24 cellular contexts compared by ENCODE assay signal in the genomic region with DNA sequence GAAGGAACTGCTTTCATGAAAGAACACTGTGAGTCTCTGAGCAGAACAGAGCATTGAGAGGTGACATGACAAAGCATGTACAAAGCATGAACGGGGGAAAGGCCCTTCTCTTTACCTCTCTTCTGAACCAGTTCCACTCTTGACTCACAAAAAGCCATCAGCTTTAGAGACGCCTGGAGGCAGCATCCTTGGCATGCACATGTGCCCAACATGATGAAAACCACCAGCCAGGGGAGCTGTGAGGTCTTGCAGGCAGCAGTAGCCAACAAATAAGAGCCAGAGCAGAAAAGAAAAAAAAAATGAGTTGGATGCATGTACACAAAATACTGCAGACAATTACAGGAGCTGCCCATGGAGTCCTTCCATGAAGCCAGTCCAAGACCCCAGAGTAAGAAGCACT.
DNase-seq lines count a peak whose midpoint lies in the region; ATAC-seq, FAIRE-seq and TF ChIP-seq lines count a peak whose summit lies in the region.
"Had no signal": no experiment of that assay in that cellular context is flagged by ENCODE, and none has a peak within 500 bp of the region (broad histone marks: within the 10 kb centered on the region; RNA-seq: fewer than 3 reads in every experiment).

No MANE protein-coding gene starts in this region.

- DNase-seq in mammary epithelial cell: peak; percentile 3
- no peak for DNase-seq in breast epithelium (ENCODE audit: low spot score in 2 of 2)
- no peak for DNase-seq in bronchial epithelial cell (ENCODE audit: low read depth)
- peak; percentile 3 for DNase-seq in epithelial cell of esophagus (ENCODE audit: low read depth)
- DNase-seq in neuronal stem cell (ENCODE audit: low spot score): no peak
- DNase-seq in right lobe of liver: no peak
- DNase-seq in sciatic nerve (ENCODE audit: low spot score): no peak
- DNase-seq: Caco-2; CD4-positive, CD25-positive, alpha-beta regulatory T cell; CD8-positive, alpha-beta T cell; DMS153; DND-41; GDM1; GM23248; H7; HCEC 1CT had no signal

- intact Hi-C loops in mammary epithelial cell (cut with micrococcal nuclease) (no loop called here), breast epithelium (cut with DNase I; ENCODE audit: low total_unique reads) (no loop called here), right lobe of liver (cut with DNase I) (no loop called here), sciatic nerve (cut with DNase I) (no loop called here)

- no peaks in the 10 kb centered on the region for H3K79me1 ChIP-seq in neuronal stem cell (ENCODE audit: low read depth, low read length)

- H3K4me3 ChIP-seq in mammary epithelial cell (replicated peaks in 1 of 3; ENCODE audit: insufficient read depth in 1 of 3, low read depth in 2 of 3, low read length in 3 of 3) (no peak overlapping the region), breast epithelium (no peak overlapping the region), bronchial epithelial cell (ENCODE audit: low read depth, low read length) (no peak overlapping the region), epithelial cell of esophagus (ENCODE audit: low read length) (no peak overlapping the region), neuronal stem cell (ENCODE audit: low read length in 2 of 2) (no peak overlapping the region), right lobe of liver (no peak overlapping the region)
- H3K4me3 ChIP-seq: BLaER1, GM12878, GM23248 had no signal

- H3K9ac ChIP-seq in mammary epithelial cell (ENCODE audit: insufficient read depth, low read length): no peak overlapping the region
- no peak overlapping the region for H3K9ac ChIP-seq in neuronal stem cell (ENCODE audit: low read depth, low read length, poor library complexity)
- H3K9ac ChIP-seq: BLaER1, GM23248 had no signal

- no peak for TF ChIP-seq CTCF in mammary epithelial cell (conservative IDR thresholded peaks at IDR 0.05 in 1 of 2, IDR thresholded peaks at IDR 0.05 in 1 of 2; ENCODE audit: extremely low read depth in 1 of 2, insufficient read depth in 1 of 2, low read depth in 1 of 2, low read length in 2 of 2)
- no peak for TF ChIP-seq CTCF in breast epithelium (IDR thresholded peaks at IDR 0.05)
- TF ChIP-seq CTCF in bronchial epithelial cell (IDR thresholded peaks at IDR 0.05; ENCODE audit: insufficient read depth, low read length, severe bottlenecking): no peak
- TF ChIP-seq CTCF in epithelial cell of esophagus (IDR thresholded peaks at IDR 0.05; ENCODE audit: insufficient read depth, low read depth, low read length, missing control alignments): no peak
- TF ChIP-seq CTCF in right lobe of liver (IDR thresholded peaks at IDR 0.05): no peak

- ATAC-seq in right lobe of liver: no peak
- no peak for ATAC-seq in HG03457 (IDR thresholded peaks at IDR 0.05; ENCODE audit: unreplicated experiment)
- ATAC-seq in sciatic nerve: no peak
- ATAC-seq: CD8-positive, alpha-beta T cell; GM12878 had no signal

- no peaks in the 10 kb centered on the region for H3K36me3 ChIP-seq in mammary epithelial cell (ENCODE audit: insufficient read depth, low read length)
- no peaks in the 10 kb centered on the region for H3K36me3 ChIP-seq in breast epithelium
- H3K36me3 ChIP-seq in bronchial epithelial cell (ENCODE audit: control insufficient read depth, insufficient read depth, low read length): no peaks in the 10 kb centered on the region
- no peaks in the 10 kb centered on the region for H3K36me3 ChIP-seq in neuronal stem cell (replicated peaks in 1 of 2; ENCODE audit: control insufficient read depth in 2 of 2, insufficient read depth in 2 of 2, low read length in 2 of 2)
- no peaks in the 10 kb centered on the region for H3K36me3 ChIP-seq in right lobe of liver
- H3K36me3 ChIP-seq: BLaER1 had no signal

- no TSS peak for BruUV-seq in mammary epithelial cell (replicated peaks; lab: Mats Ljungman, UMichigan)

- H3K18ac ChIP-seq in neuronal stem cell (ENCODE audit: low read length): no peak overlapping the region

- CTCF ChIA-PET in mammary epithelial cell (lab: Charles Lee; ENCODE audit: low non-redundant PET): no interaction called here

- peak; percentile 36 for FAIRE-seq in bronchial epithelial cell (lab: Jason Lieb, UNC)
- FAIRE-seq: A204.1, GM12878, GM19239, H1 had no signal

- no peak overlapping the region for H2BK5ac ChIP-seq in neuronal stem cell (ENCODE audit: low read length)

- no peaks in the 10 kb centered on the region for H4K20me1 ChIP-seq in mammary epithelial cell (ENCODE audit: insufficient read depth, low read length)
- H4K20me1 ChIP-seq: BLaER1 had no signal

- no peaks in the 10 kb centered on the region for H3K79me2 ChIP-seq in mammary epithelial cell (ENCODE audit: insufficient read depth, low read length)

- TF ChIP-seq POLR2A in breast epithelium (IDR thresholded peaks at IDR 0.05): no peak
- TF ChIP-seq POLR2A in right lobe of liver (IDR thresholded peaks at IDR 0.05): no peak

- H3K9me3 ChIP-seq in mammary epithelial cell (replicated peaks; ENCODE audit: insufficient read depth, low read length) (no peaks in the 10 kb centered on the region), breast epithelium (no peaks in the 10 kb centered on the region), neuronal stem cell (replicated peaks in 1 of 2; ENCODE audit: control insufficient read depth in 2 of 2, insufficient read depth in 1 of 2, low read depth in 1 of 2, low read length in 2 of 2) (peaks cover 3 to 6% of the 10 kb centered on the region in 2 donors), right lobe of liver (no peaks in the 10 kb centered on the region)
- H3K9me3 ChIP-seq: Caco-2 had no signal

- H2AK5ac ChIP-seq in neuronal stem cell (ENCODE audit: low read depth, low read length): no peak overlapping the region

- H3K14ac ChIP-seq in neuronal stem cell (ENCODE audit: low read length): peak overlapping the region; percentile 42

- H3K23ac ChIP-seq in neuronal stem cell (ENCODE audit: low read depth, low read length, poor library complexity): no peak overlapping the region

- H4K91ac ChIP-seq in neuronal stem cell (ENCODE audit: low read depth, low read length, poor library complexity): no peak overlapping the region

- no peak overlapping the region for H2BK15ac ChIP-seq in neuronal stem cell (ENCODE audit: low read length)

- no peak overlapping the region for H2BK12ac ChIP-seq in neuronal stem cell (ENCODE audit: low read length)

- H4K8ac ChIP-seq in neuronal stem cell (ENCODE audit: low read depth, low read length): no peak overlapping the region

- dilution Hi-C loops in mammary epithelial cell (cut with HindIII; ENCODE audit: low sequenced_read_pairs): no loop called here

- H3K27ac ChIP-seq in mammary epithelial cell (ENCODE audit: insufficient read depth, low read depth, low read length) (no peak overlapping the region), breast epithelium (no peak overlapping the region), neuronal stem cell (replicated peaks; ENCODE audit: low read length) (no peak overlapping the region), right lobe of liver (no peak overlapping the region)
- H3K27ac ChIP-seq: 22Rv1, BLaER1, C4-2B, GM23248 had no signal

- no peaks in the 10 kb centered on the region for H3K27me3 ChIP-seq in mammary epithelial cell (ENCODE audit: insufficient read depth, low read length)
- no peaks in the 10 kb centered on the region for H3K27me3 ChIP-seq in breast epithelium
- no peaks in the 10 kb centered on the region for H3K27me3 ChIP-seq in bronchial epithelial cell (ENCODE audit: control insufficient read depth, insufficient read depth, low read length)
- no peaks in the 10 kb centered on the region for H3K27me3 ChIP-seq in neuronal stem cell (ENCODE audit: control insufficient read depth in 3 of 3, insufficient read depth in 3 of 3, low read depth in 1 of 3, low read length in 3 of 3)
- H3K27me3 ChIP-seq in right lobe of liver: no peaks in the 10 kb centered on the region
- H3K27me3 ChIP-seq: BLaER1 had no signal

- H2AFZ ChIP-seq in mammary epithelial cell (ENCODE audit: low read depth, low read length): no peak overlapping the region
- no peak overlapping the region for H2AFZ ChIP-seq in neuronal stem cell (ENCODE audit: low read length)
- H2AFZ ChIP-seq: GM23248 had no signal

- H3K4me1 ChIP-seq in mammary epithelial cell (ENCODE audit: insufficient read depth, low read length) (peaks cover 11% of the 10 kb centered on the region), breast epithelium (no peaks in the 10 kb centered on the region), neuronal stem cell (ENCODE audit: control insufficient read depth in 2 of 2, insufficient read depth in 1 of 2, low read depth in 1 of 2, low read length in 2 of 2) (peaks cover 2 to 13% of the 10 kb centered on the region in 2 donors), right lobe of liver (peaks cover 0 to 4% (median 0%) of the 10 kb centered on the region in 4 donors)
- H3K4me1 ChIP-seq: BLaER1, Caco-2 had no signal

- 0% methylated on average over 1 of the region's 2 CpGs for WGBS in mammary epithelial cell (ENCODE audit: low coverage, missing lambda C conversion rate)
- WGBS in neuronal stem cell (ENCODE audit: extremely low coverage in 2 of 2, insufficient read length in 2 of 2, insufficient replicate concordance in 1 of 2), 2 donors: no CpG with 5 or more reads among the region's 2 CpGs
- 50% methylated on average over 1 of the region's 2 CpGs for WGBS in right lobe of liver (ENCODE audit: insufficient coverage, low coverage, low lambda C conversion rate, missing lambda C conversion rate)

- H3K4me2 ChIP-seq in mammary epithelial cell (ENCODE audit: insufficient read depth, low read depth, low read length): no peak overlapping the region
- H3K4me2 ChIP-seq in neuronal stem cell (ENCODE audit: insufficient read depth, low read length, poor library complexity, severe bottlenecking): no peak overlapping the region
- H3K4me2 ChIP-seq: BLaER1 had no signal

- no peak overlapping the region for H3K4ac ChIP-seq in neuronal stem cell (ENCODE audit: low read length)

- in situ Hi-C loops in mammary epithelial cell (cut with MboI; ENCODE audit: low sequenced_read_pairs in 2 of 2): no loop called here

- H2BK120ac ChIP-seq in neuronal stem cell (ENCODE audit: low read depth, low read length): no peak overlapping the region

Comparison
In these comparisons a context has a peak if more than half of its experiments do, and no peak if none do; other contexts are left out.
1. DNase-seq: peak in mammary epithelial cell (single experiment) and epithelial cell of esophagus (single experiment); none in breast epithelium (0 of 2), bronchial epithelial cell (single experiment), neuronal stem cell (single experiment), right lobe of liver (0 of 3) and sciatic nerve (single experiment).